8 cellular contexts compared by ENCODE assay signal in the genomic region with DNA sequence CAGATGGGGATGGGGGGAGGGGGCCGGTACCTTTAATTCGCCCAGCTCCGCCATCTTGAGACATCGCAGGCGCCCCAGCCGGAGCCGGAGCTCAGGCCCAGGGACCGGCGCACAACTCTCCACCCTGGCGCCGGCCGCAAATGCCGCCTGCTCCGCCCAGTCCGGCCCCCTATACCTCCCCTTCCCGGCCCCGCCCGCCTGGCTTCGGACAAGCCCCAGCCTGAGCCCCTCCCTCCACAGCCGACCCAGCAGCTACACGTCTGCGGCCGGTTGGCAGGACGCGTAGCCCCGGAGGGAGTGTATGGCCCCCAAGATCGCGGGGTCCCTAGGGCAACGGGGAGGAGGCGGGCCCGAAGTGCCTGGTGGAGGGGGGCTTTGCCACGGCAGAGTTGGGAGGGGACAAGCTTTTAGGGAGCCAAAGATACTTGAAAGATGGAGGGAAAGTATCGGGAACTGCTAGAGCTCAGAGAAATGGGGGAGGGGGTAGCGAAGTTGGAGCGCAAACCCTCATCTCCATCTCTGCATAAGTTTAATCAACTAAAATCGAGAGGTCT. TPM values are rescaled to one million over a fixed set of nuclear protein-coding genes. Genes with fewer than 3 reads are reported as not detected.
DNase-seq lines count a peak whose midpoint lies in the region; ATAC-seq and TF ChIP-seq lines count a peak whose summit lies in the region.

A gene (minus strand): TSS at position 145 of the 554 bp plus-strand sequence. CDS start 91 bp downstream, at position 54.

- H3K27ac ChIP-seq in suprapubic skin = peak within 1 kb of the TSS; percentile 89

- WGBS in suprapubic skin = 2% methylated on average over 13 of the region's 36 CpGs

- H3K4me1 ChIP-seq in suprapubic skin = peaks cover 20% of the 10 kb centered on the region

- no peaks in the 10 kb centered on the region for H3K9me3 ChIP-seq in suprapubic skin

- no peaks in the 10 kb centered on the region for H3K27me3 ChIP-seq in suprapubic skin

- peaks cover 30% of the 10 kb centered on the region for H3K36me3 ChIP-seq in suprapubic skin

- ATAC-seq in SK-N-SH treated with all-trans-retinoic acid at 6 μM for 48 hours = peak; percentile 96

- peak within 1 kb of the TSS; percentile 84 for H3K4me3 ChIP-seq in HFF-Myc (replicated peaks; ENCODE audit: low read depth, low read length)
- H3K4me3 ChIP-seq in suprapubic skin = peak within 1 kb of the TSS; percentile 84

- no peak for TF ChIP-seq POLR2A in suprapubic skin (IDR thresholded peaks at IDR 0.05)

- no peak for TF ChIP-seq EP300 in suprapubic skin (IDR thresholded peaks at IDR 0.05)

- TF ChIP-seq CTCF in HFF-Myc (IDR thresholded peaks at IDR 0.05; ENCODE audit: low read depth, low read length, missing control alignments) = no peak
- TF ChIP-seq CTCF in suprapubic skin (IDR thresholded peaks at IDR 0.05) = no peak

- peak; percentile 64 for DNase-seq in GM04503 (ENCODE audit: low read depth)
- DNase-seq in HFF-Myc (ENCODE audit: extremely low read depth, low read depth) = peak; percentile 61
- DNase-seq in NAMALWA (ENCODE audit: low spot score) = peak; percentile 98
- peak; percentile 83 for DNase-seq in activated naive CD4-positive, alpha-beta T cell treated with anti-CD3 and anti-CD28 coated beads, Interleukin-2, amount 50 U/mL, for 16 hours
- DNase-seq in germinal center (ENCODE audit: low spot score) = peak; percentile 96
- DNase-seq in occipital lobe (lab: John Stamatoyannopoulos, UW) = peak; percentile 89
- DNase-seq in suprapubic skin (ENCODE audit: low spot score in 2 of 2) = peak; percentile 98

TF ChIP-seq in SK-N-SH treated with all-trans-retinoic acid at 6 μM for 48 hours, 23 proteins besides CTCF, POLR2A, EP300 and RAD21:
- no peak for TF ChIP-seq ZFP3 (CRISPR knock-in tag; IDR thresholded peaks at IDR 0.05)
- TF ChIP-seq ZNF8 (CRISPR knock-in tag; IDR thresholded peaks at IDR 0.05) = peak; percentile 86
- TF ChIP-seq, protein P1, sequence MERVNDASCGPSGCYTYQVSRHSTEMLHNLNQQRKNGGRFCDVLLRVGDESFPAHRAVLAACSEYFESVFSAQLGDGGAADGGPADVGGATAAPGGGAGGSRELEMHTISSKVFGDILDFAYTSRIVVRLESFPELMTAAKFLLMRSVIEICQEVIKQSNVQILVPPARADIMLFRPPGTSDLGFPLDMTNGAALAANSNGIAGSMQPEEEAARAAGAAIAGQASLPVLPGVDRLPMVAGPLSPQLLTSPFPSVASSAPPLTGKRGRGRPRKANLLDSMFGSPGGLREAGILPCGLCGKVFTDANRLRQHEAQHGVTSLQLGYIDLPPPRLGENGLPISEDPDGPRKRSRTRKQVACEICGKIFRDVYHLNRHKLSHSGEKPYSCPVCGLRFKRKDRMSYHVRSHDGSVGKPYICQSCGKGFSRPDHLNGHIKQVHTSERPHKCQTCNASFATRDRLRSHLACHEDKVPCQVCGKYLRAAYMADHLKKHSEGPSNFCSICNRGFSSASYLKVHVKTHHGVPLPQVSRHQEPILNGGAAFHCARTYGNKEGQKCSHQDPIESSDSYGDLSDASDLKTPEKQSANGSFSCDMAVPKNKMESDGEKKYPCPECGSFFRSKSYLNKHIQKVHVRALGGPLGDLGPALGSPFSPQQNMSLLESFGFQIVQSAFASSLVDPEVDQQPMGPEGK (CRISPR knock-in tag; IDR thresholded peaks at IDR 0.05; ENCODE audit: borderline replicate concordance) = peak; percentile 86; the same call in 1 of the 2 replicates
TF ChIP-seq in SK-N-SH treated with all-trans-retinoic acid at 6 μM for 48 hours: peak in this region for 2.

RNA-seq across cellular contexts. Expression of the gene that starts here (rescaled TPM):
- total RNA-seq in occipital lobe (5.0 TPM), suprapubic skin (10 to 100 TPM; 43.8 to 78.4 (median 49.4) TPM)

Comparison
In these comparisons a context has a peak if more than half of its experiments do, and no peak if none do; other contexts are left out.
1. Peak in every context shown above with its lines: DNase-seq, ATAC-seq, H3K4me3 ChIP-seq and H3K27ac ChIP-seq.